8 cellular contexts compared by ENCODE assay signal in genomic region chr21:41366522-41367151, GRCh38. TPM values are rescaled to one million over a fixed set of nuclear protein-coding genes. Genes with fewer than 3 reads are reported as not detected.
DNase-seq lines count a peak whose midpoint lies in the region; ATAC-seq and TF ChIP-seq lines count a peak whose summit lies in the region.

No MANE protein-coding gene starts in this region.

- ATAC-seq in HG02840 (IDR thresholded peaks at IDR 0.05; ENCODE audit: low FRiP score, unreplicated experiment) = no peak

- peak overlapping the region; percentile 40 to 41 for H3K27ac ChIP-seq in breast epithelium

- H3K4me3 ChIP-seq in breast epithelium = no peak overlapping the region

- peaks cover 31% of the 10 kb centered on the region for H3K27me3 Mint-ChIP-seq in progenitor cell of endocrine pancreas

- TF ChIP-seq CTCF in breast epithelium (IDR thresholded peaks at IDR 0.05) = no peak
- no peak for TF ChIP-seq CTCF in progenitor cell of endocrine pancreas (IDR thresholded peaks at IDR 0.05; ENCODE audit: unreplicated experiment)

- intact Hi-C loops in breast epithelium (cut with DNase I; ENCODE audit: low total_unique reads) = no loop called here

- H3K4me3 Mint-ChIP-seq in progenitor cell of endocrine pancreas (ENCODE audit: low read depth) = no peak overlapping the region

- no peaks in the 10 kb centered on the region for H3K4me1 ChIP-seq in breast epithelium

- no peaks in the 10 kb centered on the region for H3K9me3 ChIP-seq in breast epithelium

- no peaks in the 10 kb centered on the region for H3K36me3 ChIP-seq in breast epithelium

- H3K27ac Mint-ChIP-seq in progenitor cell of endocrine pancreas = no peak overlapping the region

- no peaks in the 10 kb centered on the region for H3K27me3 ChIP-seq in breast epithelium

- H3K9me3 Mint-ChIP-seq in progenitor cell of endocrine pancreas (ENCODE audit: low read depth) = no peaks in the 10 kb centered on the region

- TF ChIP-seq POLR2A in breast epithelium (IDR thresholded peaks at IDR 0.05) = no peak

- no peaks in the 10 kb centered on the region for H3K36me3 Mint-ChIP-seq in progenitor cell of endocrine pancreas (ENCODE audit: insufficient read depth)

- H3K4me1 Mint-ChIP-seq in progenitor cell of endocrine pancreas (ENCODE audit: low read depth) = peaks cover 3% of the 10 kb centered on the region

- peak; percentile 64 for DNase-seq in GM04504 (ENCODE audit: low read depth)
- DNase-seq in LoVo (ENCODE audit: low spot score) = peak; percentile 90
- DNase-seq in breast epithelium (ENCODE audit: low spot score in 2 of 2) = peak in 1 of 2 donors; percentile 48
- DNase-seq in non-pigmented ciliary epithelial cell (ENCODE audit: low read depth) = peak; percentile 35
- DNase-seq in DMS 273 (lab: John Stamatoyannopoulos, UW; ENCODE audit: unreplicated experiment) = no peak
- DNase-seq in NCI-H2227 (lab: John Stamatoyannopoulos, UW; ENCODE audit: unreplicated experiment) = no peak
- DNase-seq in progenitor cell of endocrine pancreas (ENCODE audit: low spot score, unreplicated experiment) = no peak

RNA-seq across cellular contexts. Expression of gene MX2, which starts 4.8 kb away (rescaled TPM):
- 10 to 100 TPM in 2 of 3 donors, 1 to 10 TPM in 1; 8.9 to 31.5 (median 29.4) TPM for total RNA-seq in breast epithelium
- total RNA-seq in progenitor cell of endocrine pancreas = 0.69 and 0.86 TPM in 2 replicates

RNA-seq across cellular contexts. Expression of gene FAM3B, which starts 50.0 kb away (rescaled TPM):
- 10 to 100 TPM in 2 of 3 donors, 1 to 10 TPM in 1; 1.6 to 13.6 (median 10.5) TPM for total RNA-seq in breast epithelium
- total RNA-seq in progenitor cell of endocrine pancreas = 8.2 and 10.1 TPM in 2 replicates

RNA-seq across cellular contexts. Expression of gene MX1, which starts 59.4 kb away (rescaled TPM):
- total RNA-seq in breast epithelium (10 to 100 TPM; 13.4 to 23.1 (median 21.8) TPM), progenitor cell of endocrine pancreas (2.1 and 2.6 TPM in 2 replicates)

Comparison
In these comparisons a context has a peak if more than half of its experiments do, and no peak if none do; other contexts are left out.
1. DNase-seq: peak in GM04504 (single experiment), LoVo (single experiment) and non-pigmented ciliary epithelial cell (single experiment); none in DMS 273 (single experiment), NCI-H2227 (single experiment) and progenitor cell of endocrine pancreas (single experiment).